Comparison of ENCODE assay signal across 8 cellular contexts in genomic region chr3:129245641-129246306, GRCh38. TPM values are rescaled to one million over a fixed set of nuclear protein-coding genes. Genes with fewer than 3 reads are reported as not detected.
DNase-seq lines count a peak whose midpoint lies in the region; ATAC-seq and TF ChIP-seq lines count a peak whose summit lies in the region.
"Not testable (repeated sequence)": the region's sequence is repeated elsewhere in the genome, so short reads cannot be mapped to it uniquely, and the experiment has no call there.

No MANE protein-coding gene starts in this region.

- peak; percentile 57 for ATAC-seq in GM21447 (IDR thresholded peaks at IDR 0.05; ENCODE audit: unreplicated experiment)

- H3K27me3 ChIP-seq in endocrine pancreas (ENCODE audit: control insufficient read depth, insufficient read depth, low read length): not testable (repeated sequence)

- peak; percentile 94 for TF ChIP-seq CTCF in LNCAP (IDR thresholded peaks at IDR 0.05)
- peak; percentile 83 for TF ChIP-seq CTCF in mesothelial cell of epicardium (IDR thresholded peaks at IDR 0.05; ENCODE audit: unreplicated experiment)

- H3K9me3 ChIP-seq in endocrine pancreas (ENCODE audit: control insufficient read depth, low read length): not testable (repeated sequence)

- not testable (repeated sequence) for H3K27me3 Mint-ChIP-seq in mesothelial cell of epicardium (ENCODE audit: low read depth)

- H3K36me3 ChIP-seq in endocrine pancreas (ENCODE audit: control insufficient read depth, insufficient read depth, low read length): not testable (repeated sequence)

- peaks cover 28% of the 10 kb centered on the region for H3K4me1 Mint-ChIP-seq in mesothelial cell of epicardium

- H3K4me3 Mint-ChIP-seq in mesothelial cell of epicardium: not testable (repeated sequence)

- not testable (repeated sequence) for H3K36me3 Mint-ChIP-seq in mesothelial cell of epicardium

- H3K9me3 Mint-ChIP-seq in mesothelial cell of epicardium: not testable (repeated sequence)

- peak overlapping the region; percentile 7 for H3K9ac ChIP-seq in endocrine pancreas (ENCODE audit: control insufficient read depth, insufficient read depth, low read length)

- H3K4me1 ChIP-seq in endocrine pancreas (ENCODE audit: control insufficient read depth, insufficient read depth, low read length): not testable (repeated sequence)

- peak overlapping the region; percentile 29 for H3K27ac Mint-ChIP-seq in mesothelial cell of epicardium

- peak; percentile 59 for DNase-seq in COLO668 (lab: John Stamatoyannopoulos, UW; ENCODE audit: unreplicated experiment)
- peak; percentile 37 for DNase-seq in OCI-M2 (lab: John Stamatoyannopoulos, UW; ENCODE audit: unreplicated experiment)
- DNase-seq in activated CD8-positive, alpha-beta memory T cell treated with anti-CD3 and anti-CD28 coated beads, Interleukin-2, amount 50 U/mL, for 24 hours (ENCODE audit: extremely low read depth): peak; percentile 28
- peak; percentile 40 to 70 for DNase-seq in mesothelial cell of epicardium (ENCODE audit: low spot score in 2 of 2, unreplicated experiment in 2 of 2)
- DNase-seq in stimulated activated CD4-positive, alpha-beta T cell treated with anti-CD3 and anti-CD28 coated beads, TNF-alpha, amount 100 ng/mL, for 4 hours (ENCODE audit: low read depth in 3 of 3): peak; percentile 32 to 52 (median 48)

- not testable (repeated sequence) for H3K4me3 ChIP-seq in endocrine pancreas (ENCODE audit: control insufficient read depth, insufficient read depth, low read length)

RNA-seq across cellular contexts. Expression of gene COPG1, which starts 3.6 kb away (rescaled TPM):
- 172 to 176 TPM (median 173 TPM) in 3 replicates for total RNA-seq in mesothelial cell of epicardium

RNA-seq across cellular contexts. Expression of gene HMCES, which starts 32.9 kb away (rescaled TPM):
- total RNA-seq in mesothelial cell of epicardium: 26.6 to 31.1 TPM (median 29.6 TPM) in 3 replicates
